Comparison of ENCODE assay signal across 11 cellular contexts in genomic region chr20:4195499-4195898, GRCh38. TPM values are rescaled to one million over a fixed set of nuclear protein-coding genes. Genes with fewer than 3 reads are reported as not detected.
A peak's percentile ranks its signal among the peaks of the same experiment; 100 is the strongest.
DNase-seq lines count a peak whose midpoint lies in the region; ATAC-seq, FAIRE-seq and TF ChIP-seq lines count a peak whose summit lies in the region.
"Had no signal": no experiment of that assay in that cellular context is flagged by ENCODE, and none has a peak within 500 bp of the region (broad histone marks: within the 10 kb centered on the region; RNA-seq: fewer than 3 reads in every experiment).

No MANE protein-coding gene starts in this region.

- TF ChIP-seq CTCF in A549 (IDR thresholded peaks at IDR 0.05) (peak; percentile 80), HEK293 (tag by site-specific recombination; IDR thresholded peaks at IDR 0.05) (peak; percentile 19; the same call in 1 of the 2 replicates), brain microvascular endothelial cell (IDR thresholded peaks at IDR 0.05; ENCODE audit: low read depth, low read length, missing control alignments) (peak; percentile 77), kidney epithelial cell (IDR thresholded peaks at IDR 0.05; ENCODE audit: insufficient read depth, low read length, poor library complexity, severe bottlenecking) (peak; percentile 48)

- no peak overlapping the region for H3K4me3 ChIP-seq in A549
- H3K4me3 ChIP-seq in HEK293 (ENCODE audit: low read depth, low read length) = no peak overlapping the region
- no peak overlapping the region for H3K4me3 ChIP-seq in brain microvascular endothelial cell (ENCODE audit: low read depth, low read length)
- no peak overlapping the region for H3K4me3 ChIP-seq in kidney epithelial cell (ENCODE audit: low read depth, low read length)
- H3K4me3 ChIP-seq in SJCRH30 = no peak overlapping the region
- H3K4me3 ChIP-seq: SJSA1, thyroid gland had no signal

- peak; percentile 89 to 90 for TF ChIP-seq RAD21 in A549 (conservative IDR thresholded peaks at IDR 0.05 in 1 of 2, IDR thresholded peaks at IDR 0.05 in 1 of 2)

- CTCF ChIA-PET in A549 (lab: Yijun Ruan, JAX) (interaction anchor here (0.6 to 8.6 kb wide), 30 partner anchors 9 to 1006 kb away, joined by 3 to 122 read pairs (median 4); no protein-coding TSS in a partner anchor), HEK293 (lab: Yijun Ruan, JAX) (interaction anchor here (0.6 kb wide), 1 partner anchor 841 kb away, joined by 3 read pairs; no protein-coding TSS in a partner anchor)

- peak overlapping the region; percentile 29; the same call in 2 of the 3 replicates for H3K4me2 ChIP-seq in A549

- FAIRE-seq in A549 (lab: Jason Lieb, UNC) = no peak

- TF ChIP-seq EP300 in A549 (IDR thresholded peaks at IDR 0.05) = no peak

- H3K27me3 ChIP-seq in brain microvascular endothelial cell (replicated peaks) (no peaks in the 10 kb centered on the region), kidney epithelial cell (ENCODE audit: control insufficient read depth, insufficient read depth, low read length) (no peaks in the 10 kb centered on the region), SJCRH30 (no peaks in the 10 kb centered on the region)
- H3K27me3 ChIP-seq: SJSA1, thyroid gland had no signal

- H3K9me3 ChIP-seq in A549 = no peaks in the 10 kb centered on the region
- no peaks in the 10 kb centered on the region for H3K9me3 ChIP-seq in HEK293 (ENCODE audit: control insufficient read depth, insufficient read depth, low read depth, low read length)
- no peaks in the 10 kb centered on the region for H3K9me3 ChIP-seq in SJCRH30 (replicated peaks)
- H3K9me3 ChIP-seq: SJSA1, thyroid gland had no signal

- POLR2A ChIA-PET in A549 (lab: Yijun Ruan, JAX) (interaction anchor here (0.7 to 0.9 kb wide), 2 partner anchors 60 to 182 kb away, joined by 3 read pairs; no protein-coding TSS in a partner anchor), HEK293 (lab: Yijun Ruan, JAX) (no interaction called here)

- TF ChIP-seq POLR2A in A549 (IDR thresholded peaks at IDR 0.05; ENCODE audit: low read length) = no peak

- WGBS in A549 (ENCODE audit: missing lambda C conversion rate) = 53% methylated on average over 7 of the region's 7 CpGs

- DNase-seq in A549 (ENCODE audit: low read depth in 1 of 2, low spot score in 1 of 2) = peak; percentile 52 to 61
- DNase-seq in brain microvascular endothelial cell = no peak
- DNase-seq in kidney epithelial cell (ENCODE audit: low read depth) = no peak
- no peak for DNase-seq in HK-2 (ENCODE audit: unreplicated experiment)
- no peak for DNase-seq in SJCRH30
- DNase-seq in COLO829 (ENCODE audit: low spot score) = no peak
- DNase-seq: DMS79 treated with DMSO at 0.1 percent for 48 hours, thyroid gland had no signal

- H3K36me3 ChIP-seq in HEK293 (ENCODE audit: control insufficient read depth in 2 of 2, insufficient read depth in 1 of 2, low read length in 2 of 2) (no peaks in the 10 kb centered on the region), brain microvascular endothelial cell (replicated peaks) (no peaks in the 10 kb centered on the region), kidney epithelial cell (ENCODE audit: control insufficient read depth, insufficient read depth, low read length) (no peaks in the 10 kb centered on the region), SJCRH30 (no peaks in the 10 kb centered on the region)
- H3K36me3 ChIP-seq: SJSA1, thyroid gland had no signal

- ATAC-seq in A549 (peak; percentile 14 to 24; a peak in 3 of 6 replicates), GM18502 (IDR thresholded peaks at IDR 0.05; ENCODE audit: poor library complexity, unreplicated experiment) (no peak)

- H3K27ac ChIP-seq in A549 (peak overlapping the region; percentile 48 to 88), HEK293 (ENCODE audit: extremely low read depth, low read depth, low read length) (no peak overlapping the region), brain microvascular endothelial cell (no peak overlapping the region), SJCRH30 (no peak overlapping the region)
- H3K27ac ChIP-seq: SJSA1, thyroid gland had no signal

- in situ Hi-C loops in brain microvascular endothelial cell (cut with HindIII; ENCODE audit: low pct_ligation_motif_present, low sequenced_read_pairs) = no loop called here

- H3K4me1 ChIP-seq in A549 (peaks cover 55% of the 10 kb centered on the region), HEK293 (ENCODE audit: control insufficient read depth, insufficient read depth, low read length) (no peaks in the 10 kb centered on the region), SJCRH30 (no peaks in the 10 kb centered on the region)
- H3K4me1 ChIP-seq: SJSA1, thyroid gland had no signal

TF ChIP-seq in A549, 52 proteins besides CTCF, POLR2A, EP300 and RAD21:
- peak; percentile 82 for TF ChIP-seq SMC3 (IDR thresholded peaks at IDR 0.05)
- TF ChIP-seq HDAC2 (IDR thresholded peaks at IDR 0.05) = no peak

TF ChIP-seq in HEK293, 187 proteins besides CTCF, POLR2A, EP300 and RAD21:
- no peak for TF ChIP-seq ZNF202 (tag by site-specific recombination; IDR thresholded peaks at IDR 0.05; ENCODE audit: borderline replicate concordance)
- no peak for TF ChIP-seq ZSCAN18 (tag by site-specific recombination; IDR thresholded peaks at IDR 0.05)
- TF ChIP-seq ZBTB10 (tag by site-specific recombination; IDR thresholded peaks at IDR 0.05) = no peak
- no peak for TF ChIP-seq ZBTB48 (tag by site-specific recombination; IDR thresholded peaks at IDR 0.05)
- no peak for TF ChIP-seq ZNF211 (tag by site-specific recombination; IDR thresholded peaks at IDR 0.05; ENCODE audit: low read depth)
- no peak for TF ChIP-seq ZNF169 (tag by site-specific recombination; IDR thresholded peaks at IDR 0.05)
- TF ChIP-seq ZNF639 (tag by site-specific recombination; IDR thresholded peaks at IDR 0.05) = no peak

RNA-seq across cellular contexts. Expression of gene SMOX, which starts 46.9 kb away (rescaled TPM):
- polyA plus RNA-seq in A549 (2011; rRNA removed) (67.4 and 111 TPM in 2 replicates), A549 (2017; fragmentation: RNase III; extraction: RNeasy Plus Mini Kit Qiagen cat#74134 plus additional on column Dnase treatment) (118 to 139 TPM (median 131 TPM) in 3 replicates)
- 143 and 175 TPM in 2 replicates for polyA plus RNA-seq in A549 (2012; cell fraction: cytosol; rRNA removed)
- polyA plus RNA-seq in A549 (2012; cell fraction: nucleus; rRNA removed) = 251 and 331 TPM in 2 replicates
- polyA minus RNA-seq in A549 (2011; rRNA and poly(A)+ RNA removed) = 35.4 and 69.5 TPM in 2 replicates
- total RNA-seq in kidney epithelial cell = 185 and 210 TPM in 2 replicates
- 12.7 and 15.9 TPM in 2 replicates for total RNA-seq in SJCRH30 (2014; rRNA removed; shearing (Covaris generic))

RNA-seq across cellular contexts. Expression of gene ADRA1D, which starts 53.6 kb away (rescaled TPM):
- 2.9 and 3.3 TPM in 2 replicates for polyA plus RNA-seq in A549 (2011; rRNA removed)
- polyA plus RNA-seq in A549 (2012; cell fraction: cytosol; rRNA removed) = 3.5 and 6.7 TPM in 2 replicates
- polyA plus RNA-seq in A549 (2012; cell fraction: nucleus; rRNA removed) = 7.9 and 11.3 TPM in 2 replicates
- polyA plus RNA-seq in A549 (2017; fragmentation: RNase III; extraction: RNeasy Plus Mini Kit Qiagen cat#74134 plus additional on column Dnase treatment) = 1.7 to 3.0 TPM (median 2.3 TPM) in 3 replicates
- 3.0 and 3.4 TPM in 2 replicates for polyA minus RNA-seq in A549 (2011; rRNA and poly(A)+ RNA removed)
- 0.33 and 0.96 TPM in 2 replicates for total RNA-seq in kidney epithelial cell
- not detected in 2 replicates for total RNA-seq in SJCRH30 (2014; rRNA removed; shearing (Covaris generic))
- total RNA-seq: SJSA1 had no signal

Comparison
In these comparisons a context has a peak if more than half of its experiments do, and no peak if none do; other contexts are left out.
1. DNase-seq: peak in A549 (2 of 2); none in brain microvascular endothelial cell (single experiment), kidney epithelial cell (single experiment), HK-2 (single experiment), SJCRH30 (0 of 2) and COLO829 (single experiment).
2. H3K27ac ChIP-seq: peak in A549 (2 of 2); none in HEK293 (single experiment), brain microvascular endothelial cell (single experiment) and SJCRH30 (single experiment).
3. CTCF ChIP-seq: peak in every context shown above with its lines; median percentile 80 in A549; 77 in brain microvascular endothelial cell; 48 in kidney epithelial cell; 19 in HEK293.
4. RNA of gene SMOX, which starts 46.9 kb away (total RNA-seq): 185 to 210 TPM in kidney epithelial cell; 12.7 to 15.9 TPM in SJCRH30; every median in the first group is over 10 times any median in the second.
5. Of the 5 proteins assayed by ChIP-seq in both HEK293 and A549: peak only in HEK293: none; only in A549: none; in both: CTCF; in neither: 4.